In the genomic region with DNA sequence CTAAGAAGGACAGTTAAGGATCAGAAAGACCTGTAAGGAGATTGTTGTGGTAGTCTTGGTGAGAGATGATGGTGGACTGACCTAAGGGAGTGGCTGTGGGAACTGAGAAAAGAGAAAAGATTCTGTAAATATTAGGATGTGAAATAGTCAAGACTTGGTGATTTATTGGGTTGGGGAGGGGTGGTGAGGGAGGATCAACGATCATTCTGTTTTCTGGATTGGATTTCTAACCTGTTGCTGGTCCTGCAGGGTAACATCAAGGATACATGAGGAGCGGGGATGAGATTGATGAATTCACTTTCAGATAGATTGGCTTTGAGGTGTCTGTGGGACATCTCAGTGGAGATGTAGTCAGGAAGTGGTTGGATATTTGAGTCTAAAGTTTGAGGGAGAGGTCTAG, we compare ENCODE assay signal across 17 cellular contexts. TPM values are rescaled to one million over a fixed set of nuclear protein-coding genes. Genes with fewer than 3 reads are reported as not detected.
DNase-seq lines count a peak whose midpoint lies in the region; ATAC-seq and TF ChIP-seq lines count a peak whose summit lies in the region.
"Had no signal": no experiment of that assay in that cellular context is flagged by ENCODE, and none has a peak within 500 bp of the region (broad histone marks: within the 10 kb centered on the region; RNA-seq: fewer than 3 reads in every experiment).

No MANE protein-coding gene starts in this region.

- no peaks in the 10 kb centered on the region for H4K20me1 ChIP-seq in hepatocyte (ENCODE audit: insufficient read depth, poor library complexity, severe bottlenecking)

- no peak overlapping the region for H3K27ac Mint-ChIP-seq in activated T-cell treated with anti-CD3 and anti-CD28 coated beads, Interleukin-2, amount 50 U/mL, for 72 hours
- H3K27ac Mint-ChIP-seq: HFFc6; stimulated activated naive CD8-positive, alpha-beta T cell treated with anti-CD3 and anti-CD28 coated beads, Interleukin-15, Interleukin-2, amounts not matched to agents 100 ng/mL and 50 ng/mL, for 24 hours; T-helper 1 cell treated with Interleukin-12 subunit alpha and Interleukin-12 subunit beta and Interleukin-4 antibody, amounts not matched to agents 30 μg/mL and 1 μg/mL, for 36 hours had no signal

- peak overlapping the region; percentile 75 for H3K4me2 ChIP-seq in hepatocyte

- TF ChIP-seq POLR2A in vagina (IDR thresholded peaks at IDR 0.05): no peak

- peaks cover 15% of the 10 kb centered on the region for H3K4me1 Mint-ChIP-seq in activated T-cell treated with anti-CD3 and anti-CD28 coated beads, Interleukin-2, amount 50 U/mL, for 72 hours (ENCODE audit: low read depth)

- no peaks in the 10 kb centered on the region for H3K9me2 ChIP-seq in hepatocyte (replicated peaks; ENCODE audit: insufficient read depth)

- H3K36me3 Mint-ChIP-seq in activated T-cell treated with anti-CD3 and anti-CD28 coated beads, Interleukin-2, amount 50 U/mL, for 72 hours (ENCODE audit: insufficient read depth in 2 of 2): no peaks in the 10 kb centered on the region

- H3K9me3 ChIP-seq in left ventricle myocardium inferior (replicated peaks): no peaks in the 10 kb centered on the region
- H3K9me3 ChIP-seq in Panc1 (ENCODE audit: control insufficient read depth, insufficient read depth, low read depth, low read length): no peaks in the 10 kb centered on the region
- no peaks in the 10 kb centered on the region for H3K9me3 ChIP-seq in hepatocyte (ENCODE audit: low read depth)
- no peaks in the 10 kb centered on the region for H3K9me3 ChIP-seq in vagina
- H3K9me3 ChIP-seq: adrenal gland, Peyer's patch had no signal

- DNase-seq in left ventricle myocardium inferior (no peak), Right ventricle myocardium superior (no peak), Panc1 (ENCODE audit: low read depth, low spot score) (no peak), hepatocyte (ENCODE audit: low spot score) (no peak), vagina (ENCODE audit: extremely low spot score in 2 of 2) (no peak), islet precursor cell (no peak)
- no peak for DNase-seq in activated effector memory CD4-positive, alpha-beta T cell treated with Interleukin-2 at 50 U/mL for 16 hours
- DNase-seq in activated T-cell treated with anti-CD3 and anti-CD28 coated beads, Interleukin-2, amount 50 U/mL, for 72 hours: no peak
- DNase-seq: activated T-cell treated with anti-CD3 and anti-CD28 coated beads, Interleukin-2, amount 50 U/mL, for 1 hour; adrenal gland; erythroblast; HFFc6; NCI-H1105 treated with DMSO at 0.1 percent for 48 hours; NCI-H345; Peyer's patch had no signal

- H3K27ac ChIP-seq in left ventricle myocardium inferior (replicated peaks) (no peak overlapping the region), Panc1 (ENCODE audit: low read length) (peak overlapping the region; percentile 59; the same call in 1 of the 2 replicates), hepatocyte (no peak overlapping the region), vagina (no peak overlapping the region)
- H3K27ac ChIP-seq: adrenal gland, Peyer's patch had no signal

- H3K79me2 ChIP-seq in hepatocyte: peaks cover 13% of the 10 kb centered on the region

- peaks cover 26% of the 10 kb centered on the region for H3K4me1 ChIP-seq in left ventricle myocardium inferior
- peaks cover 8% of the 10 kb centered on the region; the same call in 1 of the 2 replicates for H3K4me1 ChIP-seq in Panc1 (ENCODE audit: control insufficient read depth, insufficient read depth, low read length)
- peaks cover 4% of the 10 kb centered on the region for H3K4me1 ChIP-seq in hepatocyte (ENCODE audit: insufficient read depth)
- peaks cover 21% of the 10 kb centered on the region for H3K4me1 ChIP-seq in vagina

- WGBS in hepatocyte (ENCODE audit: low lambda C conversion rate, missing lambda C conversion rate): 82% methylated on average over 2 of the region's 2 CpGs

- peaks cover 5% of the 10 kb centered on the region for H3K27me3 Mint-ChIP-seq in activated T-cell treated with anti-CD3 and anti-CD28 coated beads, Interleukin-2, amount 50 U/mL, for 72 hours (ENCODE audit: low read depth)
- H3K27me3 Mint-ChIP-seq: stimulated activated naive CD8-positive, alpha-beta T cell treated with anti-CD3 and anti-CD28 coated beads, Interleukin-15, Interleukin-2, amounts not matched to agents 100 ng/mL and 50 ng/mL, for 24 hours had no signal

- intact Hi-C loops in left ventricle myocardium inferior (cut with micrococcal nuclease): no loop called here
- intact Hi-C loops in Right ventricle myocardium superior (cut with DNase I): no loop called here
- intact Hi-C loops in Panc1 (cut with micrococcal nuclease; ENCODE audit: unreplicated experiment): no loop called here
- intact Hi-C loops in vagina (cut with DNase I): no loop called here

- POLR2A ChIA-PET in Panc1 (lab: Charles Lee): interaction anchor here (0.6 to 0.7 kb wide), 2 partner anchors 75 to 911 kb away, joined by 4 to 11 read pairs; no protein-coding TSS in a partner anchor

- in situ Hi-C loops in Panc1 (cut with HindIII; ENCODE audit: low pct_unique_long_range_greater_than_20kb, low sequenced_read_pairs): no loop called here

- TF ChIP-seq CTCF in left ventricle myocardium inferior (IDR thresholded peaks at IDR 0.05; ENCODE audit: borderline replicate concordance): no peak
- no peak for TF ChIP-seq CTCF in Panc1 (IDR thresholded peaks at IDR 0.05)
- TF ChIP-seq CTCF in hepatocyte (IDR thresholded peaks at IDR 0.05; ENCODE audit: poor library complexity): no peak
- TF ChIP-seq CTCF in vagina (IDR thresholded peaks at IDR 0.05): no peak

- no TSS peak for BruUV-seq in Panc1 (replicated peaks; lab: Mats Ljungman, UMichigan)

- H3K4me3 ChIP-seq in left ventricle myocardium inferior (peak overlapping the region; percentile 82), Panc1 (ENCODE audit: low read depth in 2 of 2, low read length in 2 of 2) (peak overlapping the region in 1 of 2 experiments; percentile 99; a peak in 3 of 4 replicates), hepatocyte (no peak overlapping the region), vagina (peak overlapping the region; percentile 59 to 64)

- CTCF ChIA-PET in Panc1 (lab: Charles Lee): no interaction called here

- H3K36me3 ChIP-seq in left ventricle myocardium inferior (peaks cover 15% of the 10 kb centered on the region), Panc1 (ENCODE audit: control insufficient read depth, insufficient read depth, low read length) (no peaks in the 10 kb centered on the region), hepatocyte (replicated peaks; ENCODE audit: insufficient read depth, low read depth) (no peaks in the 10 kb centered on the region), vagina (no peaks in the 10 kb centered on the region)
- H3K36me3 ChIP-seq: adrenal gland had no signal

- H2AFZ ChIP-seq in hepatocyte: no peak overlapping the region

- ATAC-seq in Right ventricle myocardium superior (ENCODE audit: poor library complexity) (no peak), Panc1 (no peak)
- no peak for ATAC-seq in activated T-cell treated with anti-CD3 and anti-CD28 coated beads, Interleukin-2, amount 50 U/mL, for 72 hours (replicated peaks in 1 of 2)

- H3K27me3 ChIP-seq in left ventricle myocardium inferior (ENCODE audit: low read depth) (no peaks in the 10 kb centered on the region), Panc1 (ENCODE audit: control insufficient read depth, insufficient read depth, low read length) (no peaks in the 10 kb centered on the region), hepatocyte (no peaks in the 10 kb centered on the region), vagina (no peaks in the 10 kb centered on the region)
- H3K27me3 ChIP-seq: adrenal gland, Peyer's patch had no signal

- no peak overlapping the region for H3K4me3 Mint-ChIP-seq in activated T-cell treated with anti-CD3 and anti-CD28 coated beads, Interleukin-2, amount 50 U/mL, for 72 hours
- H3K4me3 Mint-ChIP-seq: HFFc6; stimulated activated naive CD8-positive, alpha-beta T cell treated with anti-CD3 and anti-CD28 coated beads, Interleukin-15, Interleukin-2, amounts not matched to agents 100 ng/mL and 50 ng/mL, for 24 hours; T-helper 1 cell treated with Interleukin-12 subunit alpha and Interleukin-12 subunit beta and Interleukin-4 antibody, amounts not matched to agents 30 μg/mL and 1 μg/mL, for 36 hours had no signal

- H3K9me3 Mint-ChIP-seq in activated T-cell treated with anti-CD3 and anti-CD28 coated beads, Interleukin-2, amount 50 U/mL, for 72 hours: no peaks in the 10 kb centered on the region
- H3K9me3 Mint-ChIP-seq: HFFc6; stimulated activated naive CD8-positive, alpha-beta T cell treated with anti-CD3 and anti-CD28 coated beads, Interleukin-15, Interleukin-2, amounts not matched to agents 100 ng/mL and 50 ng/mL, for 24 hours; T-helper 1 cell treated with Interleukin-12 subunit alpha and Interleukin-12 subunit beta and Interleukin-4 antibody, amounts not matched to agents 30 μg/mL and 1 μg/mL, for 36 hours had no signal

RNA-seq across cellular contexts. Expression of gene PIN4, which starts 1.4 kb away (rescaled TPM):
- total RNA-seq in left ventricle myocardium inferior (12.5 TPM), Right ventricle myocardium superior (10.7 TPM), Panc1 (2021; ENCODE audit: unreplicated experiment) (11.5 TPM), hepatocyte (11.1 and 16.3 TPM in 2 replicates), vagina (12.0 TPM)
- polyA plus RNA-seq in Panc1 (2012; ENCODE audit: insufficient read length): 34.0 TPM
- 39.4 and 41.4 TPM in 2 replicates for polyA plus RNA-seq in hepatocyte
- total RNA-seq in activated T-cell treated with anti-CD3 and anti-CD28 coated beads, Interleukin-2, amount 50 U/mL, for 72 hours: 1 to 10 TPM; 4.7 to 6.2 TPM

RNA-seq across cellular contexts. Expression of gene RTL5, which starts 51.2 kb away (rescaled TPM):
- total RNA-seq in left ventricle myocardium inferior: 2.6 TPM
- 2.4 TPM for total RNA-seq in Right ventricle myocardium superior
- 11.0 TPM for total RNA-seq in Panc1 (2021; ENCODE audit: unreplicated experiment)
- 8.8 TPM for polyA plus RNA-seq in Panc1 (2012; ENCODE audit: insufficient read length)
- 2.0 and 2.5 TPM in 2 replicates for total RNA-seq in hepatocyte
- 1.5 and 2.6 TPM in 2 replicates for polyA plus RNA-seq in hepatocyte
- total RNA-seq in vagina: 4.4 TPM
- under 1 TPM; 0.17 to 0.74 TPM for total RNA-seq in activated T-cell treated with anti-CD3 and anti-CD28 coated beads, Interleukin-2, amount 50 U/mL, for 72 hours

RNA-seq across cellular contexts. Expression of gene ERCC6L, which starts 55.9 kb away (rescaled TPM):
- not detected for total RNA-seq in left ventricle myocardium inferior
- 0.08 TPM for total RNA-seq in Right ventricle myocardium superior
- total RNA-seq in Panc1 (2021; ENCODE audit: unreplicated experiment): 17.3 TPM
- polyA plus RNA-seq in Panc1 (2012; ENCODE audit: insufficient read length): 3.9 TPM
- 1.5 and 2.5 TPM in 2 replicates for total RNA-seq in hepatocyte
- polyA plus RNA-seq in hepatocyte: 0.51 and 1.6 TPM in 2 replicates
- 0.74 TPM for total RNA-seq in vagina
- 1 to 10 TPM; 5.4 to 6.5 TPM for total RNA-seq in activated T-cell treated with anti-CD3 and anti-CD28 coated beads, Interleukin-2, amount 50 U/mL, for 72 hours
